8 cellular contexts compared by ENCODE assay signal in genomic region chr3:197023241-197023997, GRCh38. TPM values are rescaled to one million over a fixed set of nuclear protein-coding genes. Genes with fewer than 3 reads are reported as not detected.
DNase-seq lines count a peak whose midpoint lies in the region; ATAC-seq and TF ChIP-seq lines count a peak whose summit lies in the region.

No MANE protein-coding gene starts in this region.

- H3K27me3 Mint-ChIP-seq in activated naive CD4-positive, alpha-beta T cell treated with anti-CD3 and anti-CD28 coated beads, Interleukin-2, amount 10 ng/mL, durations not matched to agents 7 days and 5 days = peaks cover 68% of the 10 kb centered on the region
- H3K27me3 Mint-ChIP-seq in naive thymus-derived CD4-positive, alpha-beta T cell = peaks cover 0 to 6% (median 5%) of the 10 kb centered on the region in 5 donors

- peak overlapping the region; percentile 34 for H3K4me3 Mint-ChIP-seq in activated naive CD4-positive, alpha-beta T cell treated with anti-CD3 and anti-CD28 coated beads, Interleukin-2, amount 10 ng/mL, durations not matched to agents 7 days and 5 days
- peak overlapping the region in 9 of 10 donors; percentile 48 to 71 (median 65) for H3K4me3 Mint-ChIP-seq in naive thymus-derived CD4-positive, alpha-beta T cell

- POLR2A ChIA-PET in naive thymus-derived CD4-positive, alpha-beta T cell (lab: Charles Lee) = interaction anchor here (0.7 kb wide), 1 partner anchor 13 kb away, joined by 3 read pairs; no protein-coding TSS in a partner anchor

- no peak for TF ChIP-seq CTCF in OCI-LY3 (IDR thresholded peaks at IDR 0.05; ENCODE audit: low read depth, low read length)
- TF ChIP-seq CTCF in brain microvascular endothelial cell (IDR thresholded peaks at IDR 0.05; ENCODE audit: low read depth, low read length, missing control alignments) = no peak

- no peaks in the 10 kb centered on the region for H4K20me1 ChIP-seq in OCI-LY3 (ENCODE audit: insufficient read depth, low read length)

- intact Hi-C loops in naive thymus-derived CD4-positive, alpha-beta T cell (cut with micrococcal nuclease) = no loop called here

- peak overlapping the region; percentile 97 for H3K4me2 ChIP-seq in OCI-LY3 (ENCODE audit: low read length)

- no peaks in the 10 kb centered on the region for H3K9me3 ChIP-seq in OCI-LY3 (ENCODE audit: insufficient read depth, low read length)
- H3K9me3 ChIP-seq in naive thymus-derived CD4-positive, alpha-beta T cell (ENCODE audit: control insufficient read depth in 2 of 3, low read length in 3 of 3) = no peaks in the 10 kb centered on the region

- H3K36me3 ChIP-seq in OCI-LY3 (replicated peaks; ENCODE audit: low read depth, low read length) (peaks cover 17% of the 10 kb centered on the region), brain microvascular endothelial cell (replicated peaks) (no peaks in the 10 kb centered on the region)
- no peaks in the 10 kb centered on the region for H3K36me3 ChIP-seq in naive thymus-derived CD4-positive, alpha-beta T cell (ENCODE audit: control insufficient read depth in 2 of 3, insufficient read depth in 3 of 3, low read length in 3 of 3)

- in situ Hi-C loops in brain microvascular endothelial cell (cut with HindIII; ENCODE audit: low pct_ligation_motif_present, low sequenced_read_pairs) = no loop called here

- H3K27ac Mint-ChIP-seq in activated naive CD4-positive, alpha-beta T cell treated with anti-CD3 and anti-CD28 coated beads, Interleukin-2, amount 10 ng/mL, durations not matched to agents 7 days and 5 days = no peak overlapping the region
- peak overlapping the region in 3 of 9 donors; percentile 20 to 53 (median 46) for H3K27ac Mint-ChIP-seq in naive thymus-derived CD4-positive, alpha-beta T cell

- peaks cover 21% of the 10 kb centered on the region for H3K4me1 Mint-ChIP-seq in activated naive CD4-positive, alpha-beta T cell treated with anti-CD3 and anti-CD28 coated beads, Interleukin-2, amount 10 ng/mL, durations not matched to agents 7 days and 5 days
- peaks cover 5 to 10% (median 9%) of the 10 kb centered on the region in 7 donors for H3K4me1 Mint-ChIP-seq in naive thymus-derived CD4-positive, alpha-beta T cell

- H2AFZ ChIP-seq in OCI-LY3 (ENCODE audit: low read depth, low read length) = no peak overlapping the region; the same call in 1 of the 2 replicates

- peaks cover 2% of the 10 kb centered on the region for H3K36me3 Mint-ChIP-seq in activated naive CD4-positive, alpha-beta T cell treated with anti-CD3 and anti-CD28 coated beads, Interleukin-2, amount 10 ng/mL, durations not matched to agents 7 days and 5 days
- no peaks in the 10 kb centered on the region for H3K36me3 Mint-ChIP-seq in naive thymus-derived CD4-positive, alpha-beta T cell

- H3K9ac ChIP-seq in OCI-LY3 (ENCODE audit: low read length) = peak overlapping the region; percentile 69

- no peaks in the 10 kb centered on the region for H3K9me3 Mint-ChIP-seq in activated naive CD4-positive, alpha-beta T cell treated with anti-CD3 and anti-CD28 coated beads, Interleukin-2, amount 10 ng/mL, durations not matched to agents 7 days and 5 days
- H3K9me3 Mint-ChIP-seq in naive thymus-derived CD4-positive, alpha-beta T cell = peaks cover 0 to 1% (median 0%) of the 10 kb centered on the region in 11 donors

- H3K27me3 ChIP-seq in OCI-LY3 (ENCODE audit: low read depth, low read length) = peaks cover 14% of the 10 kb centered on the region
- H3K27me3 ChIP-seq in naive thymus-derived CD4-positive, alpha-beta T cell (ENCODE audit: control insufficient read depth in 2 of 2, insufficient read depth in 2 of 2, low read length in 2 of 2) = no peaks in the 10 kb centered on the region
- no peaks in the 10 kb centered on the region for H3K27me3 ChIP-seq in brain microvascular endothelial cell (replicated peaks)

- CTCF ChIA-PET in activated naive CD4-positive, alpha-beta T cell treated with anti-CD3 and anti-CD28 coated beads, Interleukin-2, amount 10 ng/mL, durations not matched to agents 7 days and 5 days (lab: Charles Lee) = interaction anchor here (1.3 to 1.6 kb wide), 2 partner anchors 19 to 20 kb away, joined by 4 to 5 read pairs; no protein-coding TSS in a partner anchor
- CTCF ChIA-PET in naive thymus-derived CD4-positive, alpha-beta T cell (lab: Charles Lee) = interaction anchor here (0.5 kb wide), 1 partner anchor 747 kb away, joined by 3 read pairs; no protein-coding TSS in a partner anchor

- DNase-seq in activated naive CD4-positive, alpha-beta T cell treated with anti-CD3 and anti-CD28 coated beads, Interleukin-2, amount 10 ng/mL, durations not matched to agents 7 days and 5 days = no peak
- no peak for DNase-seq in activated naive CD4-positive, alpha-beta T cell treated with anti-CD3 and anti-CD28 coated beads, Interleukin-2, amount 50 U/mL, for 16 hours
- DNase-seq in naive thymus-derived CD4-positive, alpha-beta T cell = peak in 1 of 9 donors; percentile 19
- no peak for DNase-seq in SKM-1 treated with dmso at 0.1 percent for 144 hours (lab: John Stamatoyannopoulos, UW; ENCODE audit: unreplicated experiment)
- DNase-seq in brain microvascular endothelial cell = no peak
- no peak for DNase-seq in caudate nucleus (lab: John Stamatoyannopoulos, UW)

- ATAC-seq in HG03342 (IDR thresholded peaks at IDR 0.05; ENCODE audit: unreplicated experiment) = peak; percentile 56
- ATAC-seq in naive thymus-derived CD4-positive, alpha-beta T cell = peak; percentile 43

- H3K4me3 ChIP-seq in OCI-LY3 (ENCODE audit: low read length) = peak overlapping the region; percentile 76
- no peak overlapping the region for H3K4me3 ChIP-seq in naive thymus-derived CD4-positive, alpha-beta T cell (ENCODE audit: low read length)
- H3K4me3 ChIP-seq in brain microvascular endothelial cell (ENCODE audit: low read depth, low read length) = no peak overlapping the region

- peaks cover 8% of the 10 kb centered on the region for H3K79me2 ChIP-seq in OCI-LY3 (ENCODE audit: low read length)

- peaks cover 40% of the 10 kb centered on the region for H3K4me1 ChIP-seq in OCI-LY3 (ENCODE audit: low read length)
- no peaks in the 10 kb centered on the region for H3K4me1 ChIP-seq in naive thymus-derived CD4-positive, alpha-beta T cell (ENCODE audit: control insufficient read depth in 2 of 2, insufficient read depth in 2 of 2, low read length in 2 of 2)

- peak overlapping the region; percentile 73 for H3K27ac ChIP-seq in OCI-LY3 (ENCODE audit: low read length)
- H3K27ac ChIP-seq in naive thymus-derived CD4-positive, alpha-beta T cell (ENCODE audit: low read depth, low read length) = no peak overlapping the region
- H3K27ac ChIP-seq in brain microvascular endothelial cell = no peak overlapping the region
- H3K27ac ChIP-seq in caudate nucleus (ENCODE audit: low read depth, low read length) = no peak overlapping the region

RNA-seq across cellular contexts. Expression of gene MELTF, which starts 6.2 kb away (rescaled TPM):
- total RNA-seq in naive thymus-derived CD4-positive, alpha-beta T cell = 1 to 10 TPM in 3 of 5 experiments, under 1 TPM in 2; 0.51 to 7.6 (median 2.7) TPM
- under 1 TPM in 1 of 2 donors, not detected in 1; 0.09 TPM for polyA plus RNA-seq in naive thymus-derived CD4-positive, alpha-beta T cell

RNA-seq across cellular contexts. Expression of gene PIGZ, which starts 54.8 kb away (rescaled TPM):
- 1 to 10 TPM in 2 of 5 experiments, under 1 TPM in 2, not detected in 1; 0.22 to 2.7 (median 1.6) TPM for total RNA-seq in naive thymus-derived CD4-positive, alpha-beta T cell
- polyA plus RNA-seq in naive thymus-derived CD4-positive, alpha-beta T cell = under 1 TPM; 0.20 to 0.65 TPM
